ENCODE assay signal across 17 cellular contexts in genomic region chr7:50213622-50214017, GRCh38.
DNase-seq lines count a peak whose midpoint lies in the region; ATAC-seq and TF ChIP-seq lines count a peak whose summit lies in the region.
"Had no signal": no experiment of that assay in that cellular context is flagged by ENCODE, and none has a peak within 500 bp of the region (broad histone marks: within the 10 kb centered on the region; RNA-seq: fewer than 3 reads in every experiment).

No MANE protein-coding gene starts in this region.

- peak overlapping the region; percentile 12; the same call in 1 of the 2 replicates for H3K4me3 ChIP-seq in BLaER1
- no peak overlapping the region for H3K4me3 ChIP-seq in CD8-positive, alpha-beta T cell (ENCODE audit: low read depth, low read length)
- H3K4me3 ChIP-seq: adrenal gland, PC-9, right lobe of liver had no signal

- H3K4me1 Mint-ChIP-seq in CD8-positive, alpha-beta T cell (ENCODE audit: low read depth): peaks cover 93% of the 10 kb centered on the region
- H3K4me1 Mint-ChIP-seq in T-helper 17 cell (peaks cover 71% of the 10 kb centered on the region), immature natural killer cell (peaks cover 47 to 58% of the 10 kb centered on the region in 2 donors)

- POLR2A ChIA-PET in CD8-positive, alpha-beta T cell (lab: Charles Lee): interaction anchor here (1.0 to 1.7 kb wide), 5 partner anchors 53 to 160 kb away, joined by 3 to 5 read pairs (median 3); no protein-coding TSS in a partner anchor

- H3K27ac Mint-ChIP-seq in CD8-positive, alpha-beta T cell: peak overlapping the region; percentile 24
- H3K27ac Mint-ChIP-seq in T-helper 17 cell: peak overlapping the region; percentile 90
- H3K27ac Mint-ChIP-seq in immature natural killer cell: peak overlapping the region in 1 of 6 donors; percentile 46

- no peaks in the 10 kb centered on the region for H3K9me3 Mint-ChIP-seq in CD8-positive, alpha-beta T cell
- H3K9me3 Mint-ChIP-seq in immature natural killer cell: no peaks in the 10 kb centered on the region

- H3K27me3 Mint-ChIP-seq in CD8-positive, alpha-beta T cell (ENCODE audit: low read depth): no peaks in the 10 kb centered on the region
- no peaks in the 10 kb centered on the region for H3K27me3 Mint-ChIP-seq in T-helper 17 cell
- peaks cover 2 to 3% (median 3%) of the 10 kb centered on the region in 3 donors for H3K27me3 Mint-ChIP-seq in immature natural killer cell (ENCODE audit: low read depth in 3 of 3)

- H3K9ac ChIP-seq in BLaER1: peak overlapping the region; percentile 54; the same call in 1 of the 2 replicates

- no peaks in the 10 kb centered on the region for H3K27me3 ChIP-seq in BLaER1
- no peaks in the 10 kb centered on the region for H3K27me3 ChIP-seq in CD8-positive, alpha-beta T cell (ENCODE audit: insufficient read depth, low read length)
- H3K27me3 ChIP-seq: adrenal gland, right lobe of liver had no signal

- CTCF ChIA-PET in CD8-positive, alpha-beta T cell (lab: Charles Lee): interaction anchor here (0.6 to 12.4 kb wide), 7 partner anchors 8 to 157 kb away, joined by 3 to 339 read pairs (median 4); no protein-coding TSS in a partner anchor

- DNase-seq in CD8-positive, alpha-beta T cell: no peak
- DNase-seq in T-helper 17 cell: no peak
- DNase-seq in immature natural killer cell: no peak
- DNase-seq in EL: no peak
- DNase-seq in 8988T: no peak
- DNase-seq: central memory CD4-positive, alpha-beta T cell; hippocampal formation; kidney glomerular epithelial cell; NCI-H1105; NCI-H774; PC-9; right lobe of liver had no signal

- ATAC-seq in CD8-positive, alpha-beta T cell: no peak
- ATAC-seq in T-helper 17 cell (no peak), GM21360 (IDR thresholded peaks at IDR 0.05; ENCODE audit: unreplicated experiment) (no peak), HG02623 (IDR thresholded peaks at IDR 0.05; ENCODE audit: unreplicated experiment) (no peak)
- ATAC-seq: SK-N-SH treated with all-trans-retinoic acid at 6 μM for 48 hours had no signal

- H3K4me1 ChIP-seq in BLaER1: peaks cover 100% of the 10 kb centered on the region
- peaks cover 92% of the 10 kb centered on the region for H3K4me1 ChIP-seq in CD8-positive, alpha-beta T cell (ENCODE audit: insufficient read depth, low read length)
- H3K4me1 ChIP-seq: adrenal gland, right lobe of liver had no signal

- intact Hi-C loops in CD8-positive, alpha-beta T cell (cut with DNase I, micrococcal nuclease): no loop called here

- no peaks in the 10 kb centered on the region for H4K20me1 ChIP-seq in BLaER1

- H3K4me3 Mint-ChIP-seq in CD8-positive, alpha-beta T cell: peak overlapping the region; percentile 27
- H3K4me3 Mint-ChIP-seq in T-helper 17 cell: peak overlapping the region; percentile 75
- peak overlapping the region in 4 of 5 donors; percentile 1 to 47 (median 34) for H3K4me3 Mint-ChIP-seq in immature natural killer cell

- no peaks in the 10 kb centered on the region for H3K36me3 Mint-ChIP-seq in CD8-positive, alpha-beta T cell
- H3K36me3 Mint-ChIP-seq in T-helper 17 cell (ENCODE audit: low read depth) (no peaks in the 10 kb centered on the region), immature natural killer cell (no peaks in the 10 kb centered on the region)

- no peak for TF ChIP-seq CTCF in CD8-positive, alpha-beta T cell (IDR thresholded peaks at IDR 0.05)

- H3K9me3 ChIP-seq in BLaER1 (no peaks in the 10 kb centered on the region), T-helper 17 cell (ENCODE audit: control insufficient read depth, low read length, poor library complexity, severe bottlenecking) (no peaks in the 10 kb centered on the region)
- no peaks in the 10 kb centered on the region for H3K9me3 ChIP-seq in CD8-positive, alpha-beta T cell (ENCODE audit: low read length)
- H3K9me3 ChIP-seq: adrenal gland, right lobe of liver had no signal

- H3K36me3 ChIP-seq in BLaER1: no peaks in the 10 kb centered on the region
- no peaks in the 10 kb centered on the region for H3K36me3 ChIP-seq in CD8-positive, alpha-beta T cell (ENCODE audit: insufficient read depth, low read length)
- H3K36me3 ChIP-seq: adrenal gland, right lobe of liver had no signal

- H3K27ac ChIP-seq in BLaER1: peak overlapping the region; percentile 82
- no peak overlapping the region for H3K27ac ChIP-seq in CD8-positive, alpha-beta T cell (ENCODE audit: low read depth, low read length)
- H3K27ac ChIP-seq: adrenal gland, PC-9, right lobe of liver had no signal

- peak overlapping the region; percentile 92 for H3K4me2 ChIP-seq in BLaER1
- H3K4me2 ChIP-seq: PC-9 had no signal
